ENCODE assay signal across 15 cellular contexts in the genomic region with DNA sequence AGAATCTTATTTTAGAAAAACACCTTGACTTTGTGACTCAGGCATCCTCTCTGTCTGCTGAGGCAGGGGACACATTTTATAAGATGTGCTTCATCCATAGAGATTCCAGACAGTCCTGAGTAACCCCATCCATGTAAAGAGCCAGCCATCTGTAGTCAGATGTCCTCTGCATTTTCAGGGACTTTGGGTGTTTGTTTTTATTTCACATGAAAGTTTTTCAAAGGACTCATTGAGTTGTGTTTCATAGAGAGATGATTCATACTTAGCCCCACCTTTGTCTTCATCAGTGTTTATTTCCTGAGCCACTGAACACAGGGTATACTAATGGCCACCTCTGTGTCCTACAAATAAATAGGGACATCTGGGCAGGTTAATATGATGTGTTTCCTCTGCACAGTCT.
A peak's percentile ranks its signal among the peaks of the same experiment; 100 is the strongest.
DNase-seq lines count a peak whose midpoint lies in the region; ATAC-seq and TF ChIP-seq lines count a peak whose summit lies in the region.
"Had no signal": no experiment of that assay in that cellular context is flagged by ENCODE, and none has a peak within 500 bp of the region (broad histone marks: within the 10 kb centered on the region; RNA-seq: fewer than 3 reads in every experiment).

No MANE protein-coding gene starts in this region.

- DNase-seq in DMS53 treated with DMSO at 0.1 percent for 48 hours (lab: John Stamatoyannopoulos, UW; ENCODE audit: unreplicated experiment) (peak; percentile 18), RWPE2 (ENCODE audit: low spot score) (no peak), epithelial cell of prostate (ENCODE audit: low read depth, low spot score) (peak; percentile 12), NCI-H2107 treated with DMSO at 0.1 percent for 48 hours (lab: John Stamatoyannopoulos, UW; ENCODE audit: unreplicated experiment) (no peak)
- DNase-seq: BE2C; CD8-positive, alpha-beta T cell; COR-L47; DMS79; GM23248 had no signal

- H3K4me1 ChIP-seq in RWPE2 (ENCODE audit: insufficient read depth, poor library complexity, severe bottlenecking) = peaks cover 19% of the 10 kb centered on the region
- H3K4me1 ChIP-seq: A549, BE2C had no signal

- no peak for TF ChIP-seq CTCF in RWPE2 (IDR thresholded peaks at IDR 0.05; ENCODE audit: poor library complexity, severe bottlenecking)

- H3K27me3 ChIP-seq in RWPE2 (ENCODE audit: insufficient read depth, poor library complexity, severe bottlenecking) = no peaks in the 10 kb centered on the region
- H3K27me3 ChIP-seq: BE2C had no signal

- H3K36me3 ChIP-seq in RWPE2 (ENCODE audit: low read depth) = no peaks in the 10 kb centered on the region
- H3K36me3 ChIP-seq: BE2C had no signal

- no peaks in the 10 kb centered on the region for H3K9me3 ChIP-seq in RWPE2 (ENCODE audit: severe bottlenecking)
- H3K9me3 ChIP-seq: A549, BE2C had no signal

- no peak overlapping the region for H3K4me3 ChIP-seq in RWPE2 (ENCODE audit: severe bottlenecking)
- H3K4me3 ChIP-seq: A549, GM12878, GM23248 had no signal

- H3K27ac ChIP-seq in RWPE2 (ENCODE audit: poor library complexity, severe bottlenecking) = no peak overlapping the region
- no peak overlapping the region for H3K27ac ChIP-seq in epithelial cell of prostate
- H3K27ac ChIP-seq: A549, C4-2B, GM23248 had no signal

- ATAC-seq in RWPE2 (ENCODE audit: low read depth) = peak; percentile 18; the same call in 1 of the 3 replicates
- no peak for ATAC-seq in GM19351 (IDR thresholded peaks at IDR 0.05; ENCODE audit: unreplicated experiment)
- no peak for ATAC-seq in HG02970 (IDR thresholded peaks at IDR 0.05; ENCODE audit: low FRiP score, unreplicated experiment)
- ATAC-seq: A549; CD8-positive, alpha-beta T cell; GM12878; HCT116 had no signal

Comparison
In these comparisons a context has a peak if more than half of its experiments do, and no peak if none do; other contexts are left out.
1. DNase-seq: peak in DMS53 treated with DMSO at 0.1 percent for 48 hours (single experiment) and epithelial cell of prostate (single experiment); none in RWPE2 (single experiment) and NCI-H2107 treated with DMSO at 0.1 percent for 48 hours (single experiment).